1 cellular context compared by ENCODE assay signal in the genomic region with DNA sequence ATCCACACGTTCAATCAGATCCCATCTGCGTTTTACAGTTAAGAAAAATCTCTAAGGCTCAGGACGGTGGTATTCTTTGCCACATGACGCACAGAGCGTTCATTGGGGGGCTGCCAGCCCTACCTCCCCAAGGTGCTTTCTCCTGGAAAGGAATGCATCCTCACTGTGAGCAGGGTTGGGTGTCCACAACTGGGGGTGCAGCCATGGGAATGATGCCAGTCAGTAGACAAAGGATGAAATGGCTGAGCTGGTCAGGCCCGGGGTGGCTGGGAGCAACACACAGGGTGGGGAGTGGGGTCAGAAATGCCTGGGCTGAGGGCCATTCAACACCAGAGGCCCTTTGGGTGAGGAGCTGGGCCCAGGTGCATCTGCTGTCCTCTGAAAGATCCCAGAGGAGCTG.
TF ChIP-seq lines count a peak whose summit lies in the region.

No MANE protein-coding gene starts in this region.

TF ChIP-seq in GM23338, 12 proteins besides CTCF, POLR2A, EP300 and RAD21:
- TF ChIP-seq, protein P1, sequence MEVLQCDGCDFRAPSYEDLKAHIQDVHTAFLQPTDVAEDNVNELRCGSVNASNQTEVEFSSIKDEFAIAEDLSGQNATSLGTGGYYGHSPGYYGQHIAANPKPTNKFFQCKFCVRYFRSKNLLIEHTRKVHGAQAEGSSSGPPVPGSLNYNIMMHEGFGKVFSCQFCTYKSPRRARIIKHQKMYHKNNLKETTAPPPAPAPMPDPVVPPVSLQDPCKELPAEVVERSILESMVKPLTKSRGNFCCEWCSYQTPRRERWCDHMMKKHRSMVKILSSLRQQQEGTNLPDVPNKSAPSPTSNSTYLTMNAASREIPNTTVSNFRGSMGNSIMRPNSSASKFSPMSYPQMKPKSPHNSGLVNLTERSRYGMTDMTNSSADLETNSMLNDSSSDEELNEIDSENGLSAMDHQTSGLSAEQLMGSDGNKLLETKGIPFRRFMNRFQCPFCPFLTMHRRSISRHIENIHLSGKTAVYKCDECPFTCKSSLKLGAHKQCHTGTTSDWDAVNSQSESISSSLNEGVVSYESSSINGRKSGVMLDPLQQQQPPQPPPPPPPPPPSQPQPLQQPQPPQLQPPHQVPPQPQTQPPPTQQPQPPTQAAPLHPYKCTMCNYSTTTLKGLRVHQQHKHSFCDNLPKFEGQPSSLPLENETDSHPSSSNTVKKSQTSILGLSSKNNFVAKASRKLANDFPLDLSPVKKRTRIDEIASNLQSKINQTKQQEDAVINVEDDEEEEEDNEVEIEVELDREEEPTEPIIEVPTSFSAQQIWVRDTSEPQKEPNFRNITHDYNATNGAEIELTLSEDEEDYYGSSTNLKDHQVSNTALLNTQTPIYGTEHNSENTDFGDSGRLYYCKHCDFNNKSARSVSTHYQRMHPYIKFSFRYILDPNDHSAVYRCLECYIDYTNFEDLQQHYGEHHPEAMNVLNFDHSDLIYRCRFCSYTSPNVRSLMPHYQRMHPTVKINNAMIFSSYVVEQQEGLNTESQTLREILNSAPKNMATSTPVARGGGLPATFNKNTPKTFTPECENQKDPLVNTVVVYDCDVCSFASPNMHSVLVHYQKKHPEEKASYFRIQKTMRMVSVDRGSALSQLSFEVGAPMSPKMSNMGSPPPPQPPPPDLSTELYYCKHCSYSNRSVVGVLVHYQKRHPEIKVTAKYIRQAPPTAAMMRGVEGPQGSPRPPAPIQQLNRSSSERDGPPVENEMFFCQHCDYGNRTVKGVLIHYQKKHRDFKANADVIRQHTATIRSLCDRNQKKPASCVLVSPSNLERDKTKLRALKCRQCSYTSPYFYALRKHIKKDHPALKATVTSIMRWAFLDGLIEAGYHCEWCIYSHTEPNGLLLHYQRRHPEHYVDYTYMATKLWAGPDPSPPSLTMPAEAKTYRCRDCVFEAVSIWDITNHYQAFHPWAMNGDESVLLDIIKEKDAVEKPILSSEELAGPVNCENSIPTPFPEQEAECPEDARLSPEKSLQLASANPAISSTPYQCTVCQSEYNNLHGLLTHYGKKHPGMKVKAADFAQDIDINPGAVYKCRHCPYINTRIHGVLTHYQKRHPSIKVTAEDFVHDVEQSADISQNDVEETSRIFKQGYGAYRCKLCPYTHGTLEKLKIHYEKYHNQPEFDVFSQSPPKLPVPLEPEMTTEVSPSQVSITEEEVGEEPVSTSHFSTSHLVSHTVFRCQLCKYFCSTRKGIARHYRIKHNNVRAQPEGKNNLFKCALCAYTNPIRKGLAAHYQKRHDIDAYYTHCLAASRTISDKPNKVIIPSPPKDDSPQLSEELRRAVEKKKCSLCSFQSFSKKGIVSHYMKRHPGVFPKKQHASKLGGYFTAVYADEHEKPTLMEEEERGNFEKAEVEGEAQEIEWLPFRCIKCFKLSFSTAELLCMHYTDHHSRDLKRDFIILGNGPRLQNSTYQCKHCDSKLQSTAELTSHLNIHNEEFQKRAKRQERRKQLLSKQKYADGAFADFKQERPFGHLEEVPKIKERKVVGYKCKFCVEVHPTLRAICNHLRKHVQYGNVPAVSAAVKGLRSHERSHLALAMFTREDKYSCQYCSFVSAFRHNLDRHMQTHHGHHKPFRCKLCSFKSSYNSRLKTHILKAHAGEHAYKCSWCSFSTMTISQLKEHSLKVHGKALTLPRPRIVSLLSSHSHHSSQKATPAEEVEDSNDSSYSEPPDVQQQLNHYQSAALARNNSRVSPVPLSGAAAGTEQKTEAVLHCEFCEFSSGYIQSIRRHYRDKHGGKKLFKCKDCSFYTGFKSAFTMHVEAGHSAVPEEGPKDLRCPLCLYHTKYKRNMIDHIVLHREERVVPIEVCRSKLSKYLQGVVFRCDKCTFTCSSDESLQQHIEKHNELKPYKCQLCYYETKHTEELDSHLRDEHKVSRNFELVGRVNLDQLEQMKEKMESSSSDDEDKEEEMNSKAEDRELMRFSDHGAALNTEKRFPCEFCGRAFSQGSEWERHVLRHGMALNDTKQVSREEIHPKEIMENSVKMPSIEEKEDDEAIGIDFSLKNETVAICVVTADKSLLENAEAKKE (CRISPR knock-in tag; IDR thresholded peaks at IDR 0.05): no peak
- TF ChIP-seq STAT1 (IDR thresholded peaks at IDR 0.05; ENCODE audit: unreplicated experiment) (no peak), ZNF114 (CRISPR knock-in tag; IDR thresholded peaks at IDR 0.05) (no peak), POLR2AphosphoS5 (IDR thresholded peaks at IDR 0.05; ENCODE audit: low read depth) (no peak), EZH2 (IDR thresholded peaks at IDR 0.05; ENCODE audit: low read depth, unreplicated experiment) (no peak), NANOG (IDR thresholded peaks at IDR 0.05; ENCODE audit: borderline replicate concordance) (no peak)
- TF ChIP-seq, protein P2, sequence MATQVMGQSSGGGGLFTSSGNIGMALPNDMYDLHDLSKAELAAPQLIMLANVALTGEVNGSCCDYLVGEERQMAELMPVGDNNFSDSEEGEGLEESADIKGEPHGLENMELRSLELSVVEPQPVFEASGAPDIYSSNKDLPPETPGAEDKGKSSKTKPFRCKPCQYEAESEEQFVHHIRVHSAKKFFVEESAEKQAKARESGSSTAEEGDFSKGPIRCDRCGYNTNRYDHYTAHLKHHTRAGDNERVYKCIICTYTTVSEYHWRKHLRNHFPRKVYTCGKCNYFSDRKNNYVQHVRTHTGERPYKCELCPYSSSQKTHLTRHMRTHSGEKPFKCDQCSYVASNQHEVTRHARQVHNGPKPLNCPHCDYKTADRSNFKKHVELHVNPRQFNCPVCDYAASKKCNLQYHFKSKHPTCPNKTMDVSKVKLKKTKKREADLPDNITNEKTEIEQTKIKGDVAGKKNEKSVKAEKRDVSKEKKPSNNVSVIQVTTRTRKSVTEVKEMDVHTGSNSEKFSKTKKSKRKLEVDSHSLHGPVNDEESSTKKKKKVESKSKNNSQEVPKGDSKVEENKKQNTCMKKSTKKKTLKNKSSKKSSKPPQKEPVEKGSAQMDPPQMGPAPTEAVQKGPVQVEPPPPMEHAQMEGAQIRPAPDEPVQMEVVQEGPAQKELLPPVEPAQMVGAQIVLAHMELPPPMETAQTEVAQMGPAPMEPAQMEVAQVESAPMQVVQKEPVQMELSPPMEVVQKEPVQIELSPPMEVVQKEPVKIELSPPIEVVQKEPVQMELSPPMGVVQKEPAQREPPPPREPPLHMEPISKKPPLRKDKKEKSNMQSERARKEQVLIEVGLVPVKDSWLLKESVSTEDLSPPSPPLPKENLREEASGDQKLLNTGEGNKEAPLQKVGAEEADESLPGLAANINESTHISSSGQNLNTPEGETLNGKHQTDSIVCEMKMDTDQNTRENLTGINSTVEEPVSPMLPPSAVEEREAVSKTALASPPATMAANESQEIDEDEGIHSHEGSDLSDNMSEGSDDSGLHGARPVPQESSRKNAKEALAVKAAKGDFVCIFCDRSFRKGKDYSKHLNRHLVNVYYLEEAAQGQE (IDR thresholded peaks at IDR 0.05; ENCODE audit: unreplicated experiment): no peak
- TF ChIP-seq, protein P3, sequence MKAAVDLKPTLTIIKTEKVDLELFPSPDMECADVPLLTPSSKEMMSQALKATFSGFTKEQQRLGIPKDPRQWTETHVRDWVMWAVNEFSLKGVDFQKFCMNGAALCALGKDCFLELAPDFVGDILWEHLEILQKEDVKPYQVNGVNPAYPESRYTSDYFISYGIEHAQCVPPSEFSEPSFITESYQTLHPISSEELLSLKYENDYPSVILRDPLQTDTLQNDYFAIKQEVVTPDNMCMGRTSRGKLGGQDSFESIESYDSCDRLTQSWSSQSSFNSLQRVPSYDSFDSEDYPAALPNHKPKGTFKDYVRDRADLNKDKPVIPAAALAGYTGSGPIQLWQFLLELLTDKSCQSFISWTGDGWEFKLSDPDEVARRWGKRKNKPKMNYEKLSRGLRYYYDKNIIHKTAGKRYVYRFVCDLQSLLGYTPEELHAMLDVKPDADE (IDR thresholded peaks at IDR 0.05): no peak
